ENCODE assay signal across 12 cellular contexts in the genomic region with DNA sequence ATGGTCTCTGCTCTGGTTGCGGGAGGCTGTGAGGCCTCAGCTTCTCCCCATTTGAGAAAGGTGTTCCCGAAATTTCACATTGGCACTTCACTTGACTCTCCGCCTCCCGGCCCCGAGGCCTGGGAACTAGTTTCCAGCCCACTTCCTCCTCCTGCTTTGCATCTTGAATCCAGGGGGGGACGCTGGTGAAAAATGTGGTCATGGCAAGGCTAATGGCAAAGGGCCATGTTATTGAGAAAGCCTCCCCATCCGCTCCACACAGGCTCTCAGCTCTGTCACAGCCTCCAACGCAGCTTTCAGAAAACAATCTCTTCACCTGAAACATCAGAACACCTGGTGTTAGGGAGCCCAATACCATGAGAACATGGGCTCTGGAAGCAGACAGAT. TPM values are rescaled to one million over a fixed set of nuclear protein-coding genes. Genes with fewer than 3 reads are reported as not detected.
A peak's percentile ranks its signal among the peaks of the same experiment; 100 is the strongest.
DNase-seq lines count a peak whose midpoint lies in the region; ATAC-seq and TF ChIP-seq lines count a peak whose summit lies in the region.
"Had no signal": no experiment of that assay in that cellular context is flagged by ENCODE, and none has a peak within 500 bp of the region (broad histone marks: within the 10 kb centered on the region; RNA-seq: fewer than 3 reads in every experiment).

No MANE protein-coding gene starts in this region.

- H3K9me3 Mint-ChIP-seq in CD14-positive monocyte, result no peaks in the 10 kb centered on the region
- H3K9me3 Mint-ChIP-seq in immature natural killer cell, result no peaks in the 10 kb centered on the region
- H3K9me3 Mint-ChIP-seq: central memory CD8-positive, alpha-beta T cell had no signal

- H3K4me3 ChIP-seq in GM23248, result no peak overlapping the region
- no peak overlapping the region for H3K4me3 ChIP-seq in mammary epithelial cell (replicated peaks in 1 of 3; ENCODE audit: insufficient read depth in 1 of 3, low read depth in 2 of 3, low read length in 3 of 3)
- no peak overlapping the region for H3K4me3 ChIP-seq in neutrophil (ENCODE audit: low read depth in 1 of 2, low read length in 1 of 2)

- H3K4me3 Mint-ChIP-seq in CD14-positive monocyte (peak overlapping the region; percentile 50 to 61), immature natural killer cell (no peak overlapping the region)
- H3K4me3 Mint-ChIP-seq: central memory CD8-positive, alpha-beta T cell had no signal

- H3K27ac ChIP-seq in GM23248 (peak overlapping the region; percentile 19; the same call in 1 of the 2 replicates), mammary epithelial cell (ENCODE audit: insufficient read depth, low read depth, low read length) (peak overlapping the region; percentile 97), neutrophil (peak overlapping the region; percentile 87)

- H3K9ac ChIP-seq in GM23248 (no peak overlapping the region; the same call in 1 of the 2 replicates), mammary epithelial cell (ENCODE audit: insufficient read depth, low read length) (peak overlapping the region; percentile 3)

- H2AFZ ChIP-seq in GM23248, result no peak overlapping the region
- no peak overlapping the region for H2AFZ ChIP-seq in mammary epithelial cell (ENCODE audit: low read depth, low read length)

- peaks cover 19% of the 10 kb centered on the region for H3F3A ChIP-seq in GM23248 (ENCODE audit: insufficient read depth)

- H3K36me3 Mint-ChIP-seq in CD14-positive monocyte, result peaks cover 54 to 61% of the 10 kb centered on the region in 2 donors
- H3K36me3 Mint-ChIP-seq in immature natural killer cell, result peaks cover 0 to 7% (median 5%) of the 10 kb centered on the region in 3 donors

- H3K4me1 Mint-ChIP-seq in CD14-positive monocyte (peaks cover 80% of the 10 kb centered on the region), immature natural killer cell (peaks cover 26 to 53% of the 10 kb centered on the region in 2 donors)

- H3K4me1 ChIP-seq in GM23248 (ENCODE audit: insufficient read depth), result peaks cover 33% of the 10 kb centered on the region
- peaks cover 57% of the 10 kb centered on the region for H3K4me1 ChIP-seq in mammary epithelial cell (ENCODE audit: insufficient read depth, low read length)
- H3K4me1 ChIP-seq in neutrophil (ENCODE audit: control insufficient read depth in 1 of 2, insufficient read depth in 1 of 2, low read depth in 1 of 2, low read length in 1 of 2), result peaks cover 59 to 63% of the 10 kb centered on the region in 2 experiments

- CTCF ChIA-PET in mammary epithelial cell (lab: Charles Lee; ENCODE audit: low non-redundant PET), result no interaction called here

- H3K36me3 ChIP-seq in GM23248 (ENCODE audit: low read depth) (peaks cover 28% of the 10 kb centered on the region; the same call in 1 of the 2 replicates), mammary epithelial cell (ENCODE audit: insufficient read depth, low read length) (peaks cover 21% of the 10 kb centered on the region), neutrophil (peaks cover 45% of the 10 kb centered on the region)

- H3K4me2 ChIP-seq in GM23248 (ENCODE audit: unreplicated experiment) (no peak overlapping the region), mammary epithelial cell (ENCODE audit: insufficient read depth, low read depth, low read length) (peak overlapping the region; percentile 34)

- no peaks in the 10 kb centered on the region for H3K27me3 ChIP-seq in GM23248 (replicated peaks; ENCODE audit: insufficient read depth)
- no peaks in the 10 kb centered on the region for H3K27me3 ChIP-seq in mammary epithelial cell (ENCODE audit: insufficient read depth, low read length)
- no peaks in the 10 kb centered on the region for H3K27me3 ChIP-seq in neutrophil

- H3K27me3 Mint-ChIP-seq in CD14-positive monocyte (ENCODE audit: low read depth in 3 of 3) (peaks cover 0 to 6% (median 1%) of the 10 kb centered on the region in 3 donors), immature natural killer cell (ENCODE audit: low read depth in 3 of 3) (peaks cover 0 to 5% (median 3%) of the 10 kb centered on the region in 3 donors)
- H3K27me3 Mint-ChIP-seq: central memory CD8-positive, alpha-beta T cell had no signal

- H3K27ac Mint-ChIP-seq in CD14-positive monocyte (peak overlapping the region; percentile 82 to 93 (median 88)), immature natural killer cell (peak overlapping the region in 1 of 6 donors; percentile 59)

- H3K9me3 ChIP-seq in GM23248 (ENCODE audit: low read depth) (no peaks in the 10 kb centered on the region), mammary epithelial cell (replicated peaks; ENCODE audit: insufficient read depth, low read length) (no peaks in the 10 kb centered on the region), neutrophil (no peaks in the 10 kb centered on the region)

- dilution Hi-C loops in mammary epithelial cell (cut with HindIII; ENCODE audit: low sequenced_read_pairs), result no loop called here

- ATAC-seq in GM18907 (IDR thresholded peaks at IDR 0.05; ENCODE audit: unreplicated experiment) (no peak), GM19351 (IDR thresholded peaks at IDR 0.05; ENCODE audit: unreplicated experiment) (no peak)

- TF ChIP-seq CTCF in CD14-positive monocyte (IDR thresholded peaks at IDR 0.05), result no peak
- peak in 1 of 2 donors; percentile 19 for TF ChIP-seq CTCF in mammary epithelial cell (conservative IDR thresholded peaks at IDR 0.05 in 1 of 2, IDR thresholded peaks at IDR 0.05 in 1 of 2; ENCODE audit: extremely low read depth in 1 of 2, insufficient read depth in 1 of 2, low read depth in 1 of 2, low read length in 2 of 2)
- TF ChIP-seq CTCF in neutrophil (IDR thresholded peaks at IDR 0.05), result no peak

- in situ Hi-C loops in GM23248 (cut with MboI) (no loop called here), mammary epithelial cell (cut with MboI; ENCODE audit: low sequenced_read_pairs in 2 of 2) (loop anchor here in 1 of 2 donors (25.0 kb wide), 1 partner anchor 260 kb away; no protein-coding TSS in a partner anchor)

- intact Hi-C loops in CD14-positive monocyte (cut with micrococcal nuclease) (loop anchor here in 1 of 2 donors (10.0 kb wide), 1 partner anchor 283 kb away; no protein-coding TSS in a partner anchor), mammary epithelial cell (cut with micrococcal nuclease) (loop anchor here (10.0 kb wide), 2 partner anchors 167 to 453 kb away; no protein-coding TSS in a partner anchor)

- no TSS peak for BruUV-seq in mammary epithelial cell (replicated peaks; lab: Mats Ljungman, UMichigan)

- WGBS in GM23248 (ENCODE audit: low coverage in 1 of 2, low lambda C conversion rate in 2 of 2, missing lambda C conversion rate in 2 of 2), 2 experiments, result 67 to 78% methylated on average over 7 to 8 of the region's 8 CpGs
- WGBS in mammary epithelial cell (ENCODE audit: low coverage, missing lambda C conversion rate), result 26% methylated on average over 8 of the region's 8 CpGs

- no peaks in the 10 kb centered on the region for H3K9me2 ChIP-seq in GM23248 (ENCODE audit: insufficient read depth)

- H4K20me1 ChIP-seq in GM23248 (ENCODE audit: insufficient read depth) (no peaks in the 10 kb centered on the region; the same call in 1 of the 2 replicates), mammary epithelial cell (ENCODE audit: insufficient read depth, low read length) (no peaks in the 10 kb centered on the region)

- DNase-seq in CD14-positive monocyte (ENCODE audit: low spot score) (no peak), GM23248 (peak; percentile 26), mammary epithelial cell (peak; percentile 72), immature natural killer cell (no peak)
- DNase-seq: activated CD4-positive, CD25-positive, alpha-beta regulatory T cell treated with anti-CD3 and anti-CD28 coated beads, Interleukin-2, amount 50 U/mL, for 72 hours; activated effector memory CD4-positive, alpha-beta T cell treated with anti-CD3 and anti-CD28 coated beads, Interleukin-2, amount 50 U/mL, for 16 hours; stimulated activated CD4-positive, alpha-beta T cell treated with anti-CD3 and anti-CD28 coated beads, Interleukin-2, amount 100 ng/mL, for 48 hours; stimulated activated naive CD4-positive, alpha-beta T cell treated with Interleukin-2 at 50 U/mL for 16 hours had no signal

- H3K79me2 ChIP-seq in GM23248 (ENCODE audit: insufficient read depth) (peaks cover 87% of the 10 kb centered on the region), mammary epithelial cell (ENCODE audit: insufficient read depth, low read length) (peaks cover 93% of the 10 kb centered on the region)

RNA-seq across cellular contexts. Expression of gene PLAGL2, which starts 5.6 kb away (rescaled TPM):
- polyA plus RNA-seq in CD14-positive monocyte, result 10 to 100 TPM in 1 of 2 donors, 1 to 10 TPM in 1; 6.2 to 14.7 TPM
- total RNA-seq in GM23248 (2014; rRNA removed; shearing (Covaris generic)), result 2.1 and 4.2 TPM in 2 replicates
- 3.7 and 4.1 TPM in 2 replicates for polyA plus RNA-seq in GM23248 (2016; fragmentation: Nextera tagmentation; extraction: Ambion mirVana)
- total RNA-seq in mammary epithelial cell, result 10 to 100 TPM in 1 of 2 donors, 1 to 10 TPM in 1; 6.3 to 17.2 TPM
- polyA plus RNA-seq in mammary epithelial cell, result 3.7 TPM
- polyA minus RNA-seq in mammary epithelial cell, result 20.9 TPM
- polyA plus RNA-seq in immature natural killer cell, result 1 to 10 TPM; 1.3 to 3.4 (median 1.6) TPM

RNA-seq across cellular contexts. Expression of gene POFUT1, which starts 5.7 kb away (rescaled TPM):
- polyA plus RNA-seq in CD14-positive monocyte (10 to 100 TPM; 11.8 to 22.8 TPM), GM23248 (2016; fragmentation: Nextera tagmentation; extraction: Ambion mirVana) (32.5 and 35.4 TPM in 2 replicates), mammary epithelial cell (25.0 TPM), immature natural killer cell (10 to 100 TPM in 2 of 3 donors, 1 to 10 TPM in 1; 7.5 to 15.4 (median 10.6) TPM)
- 54.1 and 78.4 TPM in 2 replicates for total RNA-seq in GM23248 (2014; rRNA removed; shearing (Covaris generic))
- total RNA-seq in mammary epithelial cell, result 10 to 100 TPM; 36.7 to 43.5 TPM
- polyA minus RNA-seq in mammary epithelial cell, result 35.6 TPM

Comparison
In these comparisons a context has a peak if more than half of its experiments do, and no peak if none do; other contexts are left out.
1. DNase-seq: peak in GM23248 (single experiment) and mammary epithelial cell (single experiment); none in CD14-positive monocyte (single experiment) and immature natural killer cell (0 of 3).
2. H3K4me3 Mint-ChIP-seq: peak in CD14-positive monocyte (2 of 2); none in immature natural killer cell (0 of 5).
3. H3K27ac ChIP-seq: peak in every context shown above with its lines; median percentile 97 in mammary epithelial cell; 87 in neutrophil; 19 in GM23248.